20 cellular contexts compared by ENCODE assay signal in the genomic region with DNA sequence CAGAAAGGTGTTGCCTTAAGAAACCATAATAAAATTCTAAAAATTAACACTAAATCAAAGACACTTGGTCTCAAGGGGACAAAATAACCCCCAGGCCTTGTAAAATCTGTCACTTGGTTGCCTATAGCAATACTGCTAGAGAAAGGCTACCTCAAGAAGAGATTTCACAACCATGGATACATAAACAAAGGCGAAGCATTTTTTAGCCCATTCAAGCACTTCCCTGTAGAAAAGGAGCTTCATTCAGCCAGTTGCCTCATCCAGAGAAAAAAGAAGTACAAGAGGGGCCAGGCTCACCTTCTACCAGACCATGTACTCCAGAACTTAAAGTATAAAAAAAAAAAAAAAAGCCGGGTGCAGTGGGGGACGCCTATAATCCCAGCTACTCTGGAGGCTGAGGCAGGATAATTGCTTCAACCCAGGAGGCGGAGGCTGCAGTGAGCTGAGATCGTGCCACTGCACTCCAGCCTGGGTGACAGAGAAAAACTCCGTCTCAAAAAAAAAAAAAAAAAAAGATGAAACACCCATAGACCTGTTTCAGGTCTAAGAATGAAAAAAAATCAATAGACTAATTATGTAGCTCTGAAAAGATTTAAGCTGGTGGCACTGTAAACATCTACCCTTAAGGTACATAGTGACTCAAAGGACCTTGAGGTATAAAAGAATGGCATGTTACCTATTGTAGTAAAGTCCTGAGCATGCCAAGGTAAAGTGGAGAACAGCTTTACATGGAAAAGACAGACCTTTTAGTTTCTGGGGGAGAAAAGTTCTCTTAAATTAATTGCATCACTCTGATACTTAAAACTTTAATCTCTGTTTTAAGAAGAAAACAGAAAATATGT. TPM values are rescaled to one million over a fixed set of nuclear protein-coding genes. Genes with fewer than 3 reads are reported as not detected.
DNase-seq lines count a peak whose midpoint lies in the region; ATAC-seq and TF ChIP-seq lines count a peak whose summit lies in the region.
"Had no signal": no experiment of that assay in that cellular context is flagged by ENCODE, and none has a peak within 500 bp of the region (broad histone marks: within the 10 kb centered on the region; RNA-seq: fewer than 3 reads in every experiment).

No MANE protein-coding gene starts in this region.

- H3K4me3 ChIP-seq in DND-41 (ENCODE audit: low read depth in 1 of 2, low read length in 2 of 2) (no peak overlapping the region), Loucy (ENCODE audit: low read length, poor library complexity, severe bottlenecking) (no peak overlapping the region), lower lobe of right lung (no peak overlapping the region), A673 (ENCODE audit: low read depth, low read length, poor library complexity, severe bottlenecking) (no peak overlapping the region)
- H3K4me3 ChIP-seq: ovary had no signal

- no peak overlapping the region for H2AFZ ChIP-seq in DND-41 (ENCODE audit: low read depth, low read length)
- H2AFZ ChIP-seq in Loucy (ENCODE audit: low read length): no peak overlapping the region

- peaks cover 19% of the 10 kb centered on the region for H3F3A ChIP-seq in Loucy (ENCODE audit: low read depth)

- peaks cover 11 to 40% (median 38%) of the 10 kb centered on the region in 4 donors for H3K4me1 Mint-ChIP-seq in naive thymus-derived CD8-positive, alpha-beta T cell

- BruUV-seq in A673 (replicated peaks; lab: Mats Ljungman, UMichigan): no TSS peak

- intact Hi-C loops in lower lobe of right lung (cut with DNase I): no loop called here
- intact Hi-C loops in A673 (cut with micrococcal nuclease; ENCODE audit: unreplicated experiment): no loop called here

- peak overlapping the region; percentile 39 for H3K9ac ChIP-seq in DND-41 (ENCODE audit: low read depth, low read length)
- no peak overlapping the region for H3K9ac ChIP-seq in Loucy (ENCODE audit: low read depth, low read length, poor library complexity, severe bottlenecking)
- H3K9ac ChIP-seq: SK-N-SH had no signal

- CTCF ChIA-PET in A673 (lab: Charles Lee): no interaction called here

- H3K79me2 ChIP-seq in DND-41 (ENCODE audit: insufficient read depth, low read length) (peaks cover 89% of the 10 kb centered on the region), Loucy (ENCODE audit: insufficient read depth, low read length) (peaks cover 58% of the 10 kb centered on the region)

- H3K9me2 ChIP-seq in Loucy (replicated peaks; ENCODE audit: low read depth, low read length): no peaks in the 10 kb centered on the region
- H3K9me2 ChIP-seq: SK-N-SH had no signal

- H4K20me1 ChIP-seq in DND-41 (ENCODE audit: insufficient read depth, low read length): no peaks in the 10 kb centered on the region
- H4K20me1 ChIP-seq in Loucy (ENCODE audit: insufficient read depth, low read length, poor library complexity, severe bottlenecking): no peaks in the 10 kb centered on the region

- H3K4me1 ChIP-seq in DND-41 (ENCODE audit: insufficient read depth, low read length): peaks cover 79% of the 10 kb centered on the region
- H3K4me1 ChIP-seq in Loucy (ENCODE audit: insufficient read depth, low read length, poor library complexity, severe bottlenecking): peaks cover 71% of the 10 kb centered on the region
- peaks cover 19% of the 10 kb centered on the region for H3K4me1 ChIP-seq in lower lobe of right lung
- H3K4me1 ChIP-seq in A673 (ENCODE audit: insufficient read depth, low read length, poor library complexity, severe bottlenecking): peaks cover 17% of the 10 kb centered on the region

- H3K9me3 ChIP-seq in DND-41 (ENCODE audit: insufficient read depth, low read length, severe bottlenecking) (no peaks in the 10 kb centered on the region), Loucy (ENCODE audit: insufficient read depth, low read depth, low read length) (no peaks in the 10 kb centered on the region), lower lobe of right lung (no peaks in the 10 kb centered on the region), A673 (ENCODE audit: low read depth, low read length, poor library complexity, severe bottlenecking) (no peaks in the 10 kb centered on the region)
- H3K9me3 ChIP-seq: ovary, SK-N-SH had no signal

- peaks cover 0 to 2% (median 0%) of the 10 kb centered on the region in 3 donors for H3K36me3 Mint-ChIP-seq in naive thymus-derived CD8-positive, alpha-beta T cell

- H3K27me3 ChIP-seq in DND-41 (ENCODE audit: insufficient read depth, low read length, poor library complexity) (no peaks in the 10 kb centered on the region), Loucy (ENCODE audit: insufficient read depth, low read length, poor library complexity, severe bottlenecking) (no peaks in the 10 kb centered on the region), lower lobe of right lung (ENCODE audit: low read depth) (no peaks in the 10 kb centered on the region), A673 (replicated peaks; ENCODE audit: insufficient read depth, low read depth, low read length, poor library complexity) (no peaks in the 10 kb centered on the region)
- H3K27me3 ChIP-seq: ovary had no signal

- DNase-seq in DND-41: peak; percentile 31
- DNase-seq in SIG-M5 treated with dmso at 0.1 percent for 504 hours (lab: John Stamatoyannopoulos, UW; ENCODE audit: unreplicated experiment): peak; percentile 80
- no peak for DNase-seq in lower lobe of right lung
- DNase-seq in A673 (ENCODE audit: low spot score): no peak
- DNase-seq in naive thymus-derived CD8-positive, alpha-beta T cell: no peak
- DNase-seq: activated CD4-positive, alpha-beta T cell treated with anti-CD3 and anti-CD28 coated beads for 36 hours; activated effector memory CD4-positive, alpha-beta T cell treated with anti-CD3 and anti-CD28 coated beads, Interleukin-2, amount 50 U/mL, for 16 hours; Calu3; central memory CD4-positive, alpha-beta T cell; effector CD8-positive, alpha-beta T cell; GDM1; kidney glomerular epithelial cell; NCI-H187 treated with DMSO at 0.1 percent for 48 hours; NCI-H524 treated with DMSO at 0.1 percent for 48 hours; ovary; SK-N-SH; stimulated activated CD4-positive, alpha-beta T cell treated with anti-CD3 and anti-CD28 coated beads, Interleukin-2, amount 100 ng/mL, for 24 hours had no signal

- H3K4me2 ChIP-seq in DND-41 (ENCODE audit: insufficient read depth, low read length) (peak overlapping the region; percentile 16), Loucy (ENCODE audit: low read depth, low read length, poor library complexity, severe bottlenecking) (peak overlapping the region; percentile 40)
- H3K4me2 ChIP-seq: SK-N-SH had no signal

- peak overlapping the region; percentile 99 for H3K27ac ChIP-seq in DND-41 (ENCODE audit: low read length)
- H3K27ac ChIP-seq in lower lobe of right lung: peak overlapping the region; percentile 29
- no peak overlapping the region for H3K27ac ChIP-seq in A673 (ENCODE audit: low read depth, low read length, poor library complexity, severe bottlenecking)

- H3K27ac Mint-ChIP-seq in naive thymus-derived CD8-positive, alpha-beta T cell: peak overlapping the region in 2 of 10 donors; percentile 4 to 29
- H3K27ac Mint-ChIP-seq: activated CD4-positive, alpha-beta T cell treated with anti-CD3 and anti-CD28 coated beads for 36 hours had no signal

- POLR2A ChIA-PET in A673 (lab: Charles Lee; ENCODE audit: low non-redundant PET): no interaction called here
- POLR2A ChIA-PET in naive thymus-derived CD8-positive, alpha-beta T cell (lab: Charles Lee): interaction anchor here (0.7 to 1.0 kb wide), 2 partner anchors 36 to 1638 kb away, joined by 5 to 7 read pairs; no protein-coding TSS in a partner anchor

- ATAC-seq in DND-41 (ENCODE audit: insufficient read depth, low read depth): no peak
- ATAC-seq in lower lobe of right lung: peak; percentile 63 to 70
- no peak for ATAC-seq in GM18519 (IDR thresholded peaks at IDR 0.05; ENCODE audit: low FRiP score, unreplicated experiment)
- ATAC-seq in GM18498 (IDR thresholded peaks at IDR 0.05; ENCODE audit: unreplicated experiment): no peak
- no peak for ATAC-seq in naive thymus-derived CD8-positive, alpha-beta T cell
- ATAC-seq: activated CD4-positive, alpha-beta T cell treated with anti-CD3 and anti-CD28 coated beads for 36 hours had no signal

- TF ChIP-seq CTCF in DND-41 (IDR thresholded peaks at IDR 0.05; ENCODE audit: borderline replicate concordance, extremely low read depth, low read length, poor library complexity, severe bottlenecking) (no peak), Loucy (conservative IDR thresholded peaks at IDR 0.05; ENCODE audit: low read length) (no peak), lower lobe of right lung (IDR thresholded peaks at IDR 0.05) (no peak), A673 (conservative IDR thresholded peaks at IDR 0.05; ENCODE audit: low read depth, low read length) (no peak)

- no peaks in the 10 kb centered on the region for H3K9me3 Mint-ChIP-seq in naive thymus-derived CD8-positive, alpha-beta T cell

- no peaks in the 10 kb centered on the region for H3K27me3 Mint-ChIP-seq in naive thymus-derived CD8-positive, alpha-beta T cell
- H3K27me3 Mint-ChIP-seq: activated CD4-positive, alpha-beta T cell treated with anti-CD3 and anti-CD28 coated beads for 36 hours had no signal

- H3K36me3 ChIP-seq in DND-41 (ENCODE audit: insufficient read depth, low read length): peaks cover 3% of the 10 kb centered on the region; the same call in 1 of the 2 replicates
- no peaks in the 10 kb centered on the region for H3K36me3 ChIP-seq in Loucy (ENCODE audit: insufficient read depth, low read length)
- H3K36me3 ChIP-seq in lower lobe of right lung: no peaks in the 10 kb centered on the region
- H3K36me3 ChIP-seq in A673 (ENCODE audit: insufficient read depth, low read length, poor library complexity, severe bottlenecking): no peaks in the 10 kb centered on the region
- H3K36me3 ChIP-seq: ovary had no signal

- H3K4me3 Mint-ChIP-seq in naive thymus-derived CD8-positive, alpha-beta T cell: no peak overlapping the region
- H3K4me3 Mint-ChIP-seq: activated CD4-positive, alpha-beta T cell treated with anti-CD3 and anti-CD28 coated beads for 36 hours had no signal

RNA-seq across cellular contexts. Expression of a gene that starts 18.0 kb away (rescaled TPM):
- 92.4 TPM for total RNA-seq in lower lobe of right lung
- 25.1 and 27.5 TPM in 2 replicates for total RNA-seq in A673 (2021)
- 10 to 100 TPM; 41.9 to 42.9 TPM for total RNA-seq in naive thymus-derived CD8-positive, alpha-beta T cell
- polyA plus RNA-seq in naive thymus-derived CD8-positive, alpha-beta T cell: 1 to 10 TPM; 8.4 to 9.3 (median 8.6) TPM

RNA-seq across cellular contexts. Expression of a gene that starts 51.4 kb away (rescaled TPM):
- total RNA-seq in lower lobe of right lung: 28.8 TPM
- 16.2 and 17.1 TPM in 2 replicates for total RNA-seq in A673 (2021)
- total RNA-seq in naive thymus-derived CD8-positive, alpha-beta T cell: 10 to 100 TPM; 44.5 to 44.7 TPM
- 10 to 100 TPM in 2 of 3 donors, 1 to 10 TPM in 1; 9.7 to 20.3 (median 13.9) TPM for polyA plus RNA-seq in naive thymus-derived CD8-positive, alpha-beta T cell

Comparison
In these comparisons a context has a peak if more than half of its experiments do, and no peak if none do; other contexts are left out.
1. ATAC-seq: peak in lower lobe of right lung (2 of 2); none in DND-41 (single experiment), GM18519 (single experiment), GM18498 (single experiment) and naive thymus-derived CD8-positive, alpha-beta T cell (0 of 2).
2. DNase-seq: peak in DND-41 (single experiment) and SIG-M5 treated with dmso at 0.1 percent for 504 hours (single experiment); none in lower lobe of right lung (single experiment), A673 (single experiment) and naive thymus-derived CD8-positive, alpha-beta T cell (0 of 10).